Comparison of ENCODE assay signal across 8 cellular contexts in the genomic region with DNA sequence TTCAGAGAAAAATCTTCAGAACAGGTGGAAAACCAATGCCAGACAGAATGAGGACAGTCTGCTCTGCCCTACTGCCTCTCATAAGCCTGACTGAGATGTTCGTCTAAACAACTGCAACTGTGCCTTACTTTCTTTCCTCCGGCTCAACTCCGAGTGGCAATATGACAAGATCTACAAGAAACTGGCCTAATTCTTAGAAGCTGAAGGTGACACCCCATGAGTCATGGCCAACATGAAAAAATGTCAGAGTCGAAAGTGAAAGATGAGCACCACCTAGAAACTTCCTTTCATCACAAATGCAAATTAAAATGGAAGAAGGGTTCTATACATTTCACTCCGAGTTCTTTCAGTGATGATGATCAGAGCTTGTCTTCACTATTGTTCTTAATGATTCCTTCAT. TPM values are rescaled to one million over a fixed set of nuclear protein-coding genes. Genes with fewer than 3 reads are reported as not detected.
DNase-seq lines count a peak whose midpoint lies in the region; ATAC-seq, FAIRE-seq and TF ChIP-seq lines count a peak whose summit lies in the region.

No MANE protein-coding gene starts in this region.

- peak overlapping the region; percentile 60 to 75 (median 72) for H3K4me3 Mint-ChIP-seq in T-cell

- POLR2A ChIA-PET in T-cell (lab: Charles Lee) (interaction anchor here in 1 of 2 donors (1.0 kb wide), 1 partner anchor 10 kb away, joined by 5 read pairs; no protein-coding TSS in a partner anchor), RWPE1 (lab: Yijun Ruan, JAX; ENCODE audit: low non-redundant PET) (no interaction called here)

- no peak for FAIRE-seq in bronchial epithelial cell (lab: Jason Lieb, UNC)

- intact Hi-C loops in prostate gland (cut with DNase I) = no loop called here

- TF ChIP-seq CTCF in bronchial epithelial cell (IDR thresholded peaks at IDR 0.05; ENCODE audit: insufficient read depth, low read length, severe bottlenecking) (no peak), RWPE1 (conservative IDR thresholded peaks at IDR 0.05; ENCODE audit: low read depth) (no peak), prostate gland (IDR thresholded peaks at IDR 0.05) (no peak)

- H3K27ac ChIP-seq in RWPE1 (no peak overlapping the region), prostate gland (no peak overlapping the region)

- no peaks in the 10 kb centered on the region for H3K9me3 Mint-ChIP-seq in T-cell

- ATAC-seq in GM18511 (IDR thresholded peaks at IDR 0.05; ENCODE audit: unreplicated experiment) (peak; percentile 91), HG02885 (IDR thresholded peaks at IDR 0.05; ENCODE audit: poor library complexity, unreplicated experiment) (peak; percentile 82), T-cell (replicated peaks in 1 of 4) (peak; percentile 95 to 96 (median 95))

- H3K4me3 ChIP-seq in bronchial epithelial cell (ENCODE audit: low read depth, low read length) = no peak overlapping the region
- H3K4me3 ChIP-seq in prostate gland = no peak overlapping the region

- peaks cover 36 to 48% (median 46%) of the 10 kb centered on the region in 3 donors for H3K4me1 Mint-ChIP-seq in T-cell

- H3K36me3 ChIP-seq in bronchial epithelial cell (ENCODE audit: control insufficient read depth, insufficient read depth, low read length) = peaks cover 18% of the 10 kb centered on the region
- H3K36me3 ChIP-seq in prostate gland = no peaks in the 10 kb centered on the region

- no peaks in the 10 kb centered on the region for H3K27me3 ChIP-seq in bronchial epithelial cell (ENCODE audit: control insufficient read depth, insufficient read depth, low read length)
- H3K27me3 ChIP-seq in prostate gland (replicated peaks; ENCODE audit: insufficient read depth) = no peaks in the 10 kb centered on the region

- no peak for TF ChIP-seq POLR2A in prostate gland (IDR thresholded peaks at IDR 0.05)

- DNase-seq in T-cell (peak in 30 of 34 experiments; percentile 4 to 57 (median 35)), bronchial epithelial cell (ENCODE audit: low read depth) (peak; percentile 28), RWPE1 (ENCODE audit: low spot score) (no peak), SHP77 treated with DMSO at 0.1 percent for 48 hours (lab: John Stamatoyannopoulos, UW) (no peak), prostate gland (ENCODE audit: low spot score) (no peak)
- peak; percentile 7 to 13 for DNase-seq in stimulated activated CD8-positive, alpha-beta memory T cell treated with anti-CD3 and anti-CD28 coated beads, Interleukin-4, amount 100 ng/mL, for 1 hour (ENCODE audit: low read depth in 2 of 2, low spot score in 1 of 2)

- WGBS in prostate gland = 87% methylated on average over 5 of the region's 5 CpGs

- no peaks in the 10 kb centered on the region for H3K4me1 ChIP-seq in prostate gland (replicated peaks)

- H3K36me3 Mint-ChIP-seq in T-cell = peaks cover 22% of the 10 kb centered on the region

- H3K27me3 Mint-ChIP-seq in T-cell = no peaks in the 10 kb centered on the region

- no peaks in the 10 kb centered on the region for H3K9me3 ChIP-seq in prostate gland

- H3K27ac Mint-ChIP-seq in T-cell = peak overlapping the region; percentile 96

- CTCF ChIA-PET in T-cell (lab: Charles Lee) = interaction anchor here in 1 of 2 donors (0.6 to 1.0 kb wide), 2 partner anchors 10 to 151 kb away, joined by 3 to 5 read pairs; no protein-coding TSS in a partner anchor
- CTCF ChIA-PET in RWPE1 (lab: Yijun Ruan, JAX) = no interaction called here

RNA-seq across cellular contexts. Expression of gene PCYT1A, which starts 12.9 kb away (rescaled TPM):
- total RNA-seq in T-cell = 10 to 100 TPM; 61.1 to 87.9 (median 64.1) TPM
- total RNA-seq in bronchial epithelial cell = 52.9 and 68.9 TPM in 2 replicates
- 10 to 100 TPM; 41.8 to 78.3 TPM for total RNA-seq in prostate gland

RNA-seq across cellular contexts. Expression of gene DYNLT2B, which starts 43.5 kb away (rescaled TPM):
- total RNA-seq in T-cell = 1 to 10 TPM; 3.2 to 8.5 (median 7.8) TPM
- 17.1 and 19.7 TPM in 2 replicates for total RNA-seq in bronchial epithelial cell
- 10 to 100 TPM in 1 of 2 donors, 1 to 10 TPM in 1; 6.5 to 15.3 TPM for total RNA-seq in prostate gland

RNA-seq across cellular contexts. Expression of gene SLC51A, which starts 58.3 kb away (rescaled TPM):
- total RNA-seq in T-cell = not detected
- total RNA-seq in bronchial epithelial cell = 0.26 TPM in 1 of 2 replicates, not detected in the other
- 10 to 100 TPM in 1 of 2 donors, under 1 TPM in 1; 0.55 to 32.1 TPM for total RNA-seq in prostate gland

Comparison
In these comparisons a context has a peak if more than half of its experiments do, and no peak if none do; other contexts are left out.
1. DNase-seq: peak in T-cell (30 of 34), bronchial epithelial cell (single experiment) and stimulated activated CD8-positive, alpha-beta memory T cell treated with anti-CD3 and anti-CD28 coated beads, Interleukin-4, amount 100 ng/mL, for 1 hour (2 of 2); none in RWPE1 (single experiment), SHP77 treated with DMSO at 0.1 percent for 48 hours (single experiment) and prostate gland (single experiment).
2. Peak in every context shown above with its lines, with median percentiles within 50 percentile points of each other: ATAC-seq.